In the genomic region with DNA sequence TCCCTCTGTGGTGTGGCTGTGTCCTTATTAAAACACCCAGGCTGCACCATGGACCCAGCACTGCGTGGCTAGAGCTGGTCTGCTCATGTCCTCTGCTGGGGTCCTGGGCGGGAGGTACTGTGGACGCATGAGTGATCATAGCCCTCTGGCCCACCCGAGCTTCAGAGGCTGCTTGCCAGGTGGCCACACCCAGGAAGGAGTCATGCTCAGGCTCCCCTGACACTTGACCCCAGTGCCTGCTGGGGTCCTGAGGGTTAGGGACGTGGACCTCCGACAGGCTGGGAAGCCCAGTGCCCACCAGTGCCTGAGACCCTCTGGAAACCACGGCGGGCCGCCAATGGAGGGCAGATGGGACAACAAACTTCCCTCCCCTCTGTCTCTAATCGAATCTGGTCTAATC, we compare ENCODE assay signal across 1 cellular context.
TF ChIP-seq lines count a peak whose summit lies in the region.

No MANE protein-coding gene starts in this region.

TF ChIP-seq in HepG2, 621 proteins besides CTCF, POLR2A, EP300 and RAD21 (continued from another document):
- TF ChIP-seq, protein P1, sequence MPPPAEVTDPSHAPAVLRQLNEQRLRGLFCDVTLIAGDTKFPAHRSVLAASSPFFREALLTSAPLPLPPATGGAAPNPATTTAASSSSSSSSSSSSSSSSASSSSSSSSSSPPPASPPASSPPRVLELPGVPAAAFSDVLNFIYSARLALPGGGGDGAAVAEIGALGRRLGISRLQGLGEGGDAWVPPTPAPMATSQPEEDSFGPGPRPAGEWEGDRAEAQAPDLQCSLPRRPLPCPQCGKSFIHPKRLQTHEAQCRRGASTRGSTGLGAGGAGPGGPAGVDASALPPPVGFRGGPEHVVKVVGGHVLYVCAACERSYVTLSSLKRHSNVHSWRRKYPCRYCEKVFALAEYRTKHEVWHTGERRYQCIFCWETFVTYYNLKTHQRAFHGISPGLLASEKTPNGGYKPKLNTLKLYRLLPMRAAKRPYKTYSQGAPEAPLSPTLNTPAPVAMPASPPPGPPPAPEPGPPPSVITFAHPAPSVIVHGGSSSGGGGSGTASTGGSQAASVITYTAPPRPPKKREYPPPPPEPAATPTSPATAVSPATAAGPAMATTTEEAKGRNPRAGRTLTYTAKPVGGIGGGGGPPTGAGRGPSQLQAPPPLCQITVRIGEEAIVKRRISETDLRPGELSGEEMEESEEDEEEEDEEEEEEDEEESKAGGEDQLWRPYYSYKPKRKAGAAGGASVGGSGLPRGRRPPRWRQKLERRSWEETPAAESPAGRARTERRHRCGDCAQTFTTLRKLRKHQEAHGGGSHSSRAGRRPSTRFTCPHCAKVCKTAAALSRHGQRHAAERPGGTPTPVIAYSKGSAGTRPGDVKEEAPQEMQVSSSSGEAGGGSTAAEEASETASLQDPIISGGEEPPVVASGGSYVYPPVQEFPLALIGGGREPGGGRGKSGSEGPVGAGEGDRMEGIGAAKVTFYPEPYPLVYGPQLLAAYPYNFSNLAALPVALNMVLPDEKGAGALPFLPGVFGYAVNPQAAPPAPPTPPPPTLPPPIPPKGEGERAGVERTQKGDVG (CRISPR knock-in tag; IDR thresholded peaks at IDR 0.05; ENCODE audit: borderline replicate concordance): no peak
- TF ChIP-seq ZNF30 (CRISPR knock-in tag; IDR thresholded peaks at IDR 0.05) (no peak), KDM2A (CRISPR knock-in tag; IDR thresholded peaks at IDR 0.05; ENCODE audit: borderline replicate concordance, low read depth) (no peak), RFX5 (IDR thresholded peaks at IDR 0.05; ENCODE audit: low read depth, low read length) (no peak), FOXJ3 (CRISPR knock-in tag; IDR thresholded peaks at IDR 0.05; ENCODE audit: borderline replicate concordance) (no peak), ZNF724P (CRISPR knock-in tag; IDR thresholded peaks at IDR 0.05; ENCODE audit: borderline replicate concordance) (no peak)
